17 cellular contexts compared by ENCODE assay signal in genomic region chr4:4922441-4922840, GRCh38.
A peak's percentile ranks its signal among the peaks of the same experiment; 100 is the strongest.
DNase-seq lines count a peak whose midpoint lies in the region; ATAC-seq and TF ChIP-seq lines count a peak whose summit lies in the region.
"Had no signal": no experiment of that assay in that cellular context is flagged by ENCODE, and none has a peak within 500 bp of the region (broad histone marks: within the 10 kb centered on the region; RNA-seq: fewer than 3 reads in every experiment).

No MANE protein-coding gene starts in this region.

- POLR2A ChIA-PET in activated CD8-positive, alpha-beta T cell treated with anti-CD3 and anti-CD28 coated beads, Interleukin-2, amount 10 ng/mL, durations not matched to agents 7 days and 5 days (lab: Charles Lee), result no interaction called here

- peaks cover 13 to 15% of the 10 kb centered on the region in 2 donors for H3K9me3 Mint-ChIP-seq in stimulated activated naive CD8-positive, alpha-beta T cell treated with anti-CD3 and anti-CD28 coated beads, Interleukin-15, amount 100 ng/mL, for 72 hours
- peaks cover 4% of the 10 kb centered on the region for H3K9me3 Mint-ChIP-seq in activated CD8-positive, alpha-beta T cell treated with anti-CD3 and anti-CD28 coated beads, Interleukin-2, amount 10 ng/mL, durations not matched to agents 7 days and 5 days (ENCODE audit: insufficient read depth)

- H3K4ac ChIP-seq in neuronal stem cell (ENCODE audit: low read length), result no peak overlapping the region

- H3K4me3 Mint-ChIP-seq in stimulated activated naive CD8-positive, alpha-beta T cell treated with anti-CD3 and anti-CD28 coated beads, Interleukin-15, amount 100 ng/mL, for 72 hours, result no peak overlapping the region
- no peak overlapping the region for H3K4me3 Mint-ChIP-seq in activated CD8-positive, alpha-beta T cell treated with anti-CD3 and anti-CD28 coated beads, Interleukin-2, amount 10 ng/mL, durations not matched to agents 7 days and 5 days

- H2AK5ac ChIP-seq in neuronal stem cell (ENCODE audit: low read depth, low read length), result no peak overlapping the region

- H2BK15ac ChIP-seq in neuronal stem cell (ENCODE audit: low read length), result no peak overlapping the region

- H3K9me3 ChIP-seq in right atrium auricular region, result no peaks in the 10 kb centered on the region
- H3K9me3 ChIP-seq in neuronal stem cell (replicated peaks in 1 of 2; ENCODE audit: control insufficient read depth in 2 of 2, insufficient read depth in 1 of 2, low read depth in 1 of 2, low read length in 2 of 2), result peaks cover 0 to 2% of the 10 kb centered on the region in 2 donors
- H3K9me3 ChIP-seq: BE2C had no signal

- no peak overlapping the region for H2BK120ac ChIP-seq in neuronal stem cell (ENCODE audit: low read depth, low read length)

- no peak overlapping the region for H3K18ac ChIP-seq in neuronal stem cell (ENCODE audit: low read length)

- no peak overlapping the region for H2BK12ac ChIP-seq in neuronal stem cell (ENCODE audit: low read length)

- no peak overlapping the region for H2AFZ ChIP-seq in neuronal stem cell (ENCODE audit: low read length)

- peak; percentile 61 for ATAC-seq in stimulated activated naive CD8-positive, alpha-beta T cell treated with anti-CD3 and anti-CD28 coated beads, Interleukin-15, amount 100 ng/mL, for 72 hours
- ATAC-seq in stimulated activated naive CD8-positive, alpha-beta T cell treated with anti-CD3 and anti-CD28 coated beads, Interleukin-15, Interleukin-2, amounts not matched to agents 100 U/mL and 50 U/mL, for 24 hours, result no peak
- no peak for ATAC-seq in activated CD8-positive, alpha-beta T cell treated with anti-CD3 and anti-CD28 coated beads, Interleukin-2, amount 10 ng/mL, durations not matched to agents 7 days and 5 days
- ATAC-seq in left lobe of liver, result no peak
- no peak for ATAC-seq in HG02588 (IDR thresholded peaks at IDR 0.05; ENCODE audit: unreplicated experiment)

- no peak for DNase-seq in stimulated activated naive CD8-positive, alpha-beta T cell treated with anti-CD3 and anti-CD28 coated beads, Interleukin-15, amount 100 ng/mL, for 72 hours
- DNase-seq in stimulated activated naive CD8-positive, alpha-beta T cell treated with anti-CD3 and anti-CD28 coated beads, Interleukin-15, Interleukin-2, amounts not matched to agents 100 U/mL and 50 U/mL, for 24 hours, result no peak
- peak; percentile 55 for DNase-seq in activated CD8-positive, alpha-beta T cell treated with anti-CD3 and anti-CD28 coated beads, Interleukin-2, amount 10 ng/mL, durations not matched to agents 7 days and 5 days
- peak; percentile 4 for DNase-seq in left lobe of liver (ENCODE audit: low spot score)
- DNase-seq in right atrium auricular region (ENCODE audit: low spot score), result no peak
- no peak for DNase-seq in neuronal stem cell (ENCODE audit: low spot score)
- DNase-seq: BE2C; Calu3; CD4-positive, alpha-beta memory T cell; EL; NCI-H1417; NCI-H187; NCI-H2107; NCI-H226; NCI-H524 treated with DMSO at 0.1 percent for 48 hours; RPMI8226 had no signal

- no peaks in the 10 kb centered on the region for H3K36me3 ChIP-seq in right atrium auricular region
- H3K36me3 ChIP-seq in neuronal stem cell (replicated peaks in 1 of 2; ENCODE audit: control insufficient read depth in 2 of 2, insufficient read depth in 2 of 2, low read length in 2 of 2), result no peaks in the 10 kb centered on the region
- H3K36me3 ChIP-seq: BE2C had no signal

- H3K27ac ChIP-seq in right atrium auricular region, result no peak overlapping the region
- H3K27ac ChIP-seq in neuronal stem cell (replicated peaks; ENCODE audit: low read length), result no peak overlapping the region

- no peaks in the 10 kb centered on the region for H3K79me1 ChIP-seq in neuronal stem cell (ENCODE audit: low read depth, low read length)

- peak overlapping the region in 1 of 2 donors; percentile 85 for H3K27ac Mint-ChIP-seq in stimulated activated naive CD8-positive, alpha-beta T cell treated with anti-CD3 and anti-CD28 coated beads, Interleukin-15, amount 100 ng/mL, for 72 hours
- H3K27ac Mint-ChIP-seq in activated CD8-positive, alpha-beta T cell treated with anti-CD3 and anti-CD28 coated beads, Interleukin-2, amount 10 ng/mL, durations not matched to agents 7 days and 5 days, result peak overlapping the region; percentile 61
- H3K27ac Mint-ChIP-seq: CD4-positive, alpha-beta memory T cell had no signal

- peaks cover 35% of the 10 kb centered on the region for H3K27me3 Mint-ChIP-seq in stimulated activated naive CD8-positive, alpha-beta T cell treated with anti-CD3 and anti-CD28 coated beads, Interleukin-15, amount 100 ng/mL, for 72 hours
- peaks cover 23% of the 10 kb centered on the region for H3K27me3 Mint-ChIP-seq in activated CD8-positive, alpha-beta T cell treated with anti-CD3 and anti-CD28 coated beads, Interleukin-2, amount 10 ng/mL, durations not matched to agents 7 days and 5 days (ENCODE audit: low read depth)

- no peak overlapping the region for H3K9ac ChIP-seq in neuronal stem cell (ENCODE audit: low read depth, low read length, poor library complexity)

- no peaks in the 10 kb centered on the region for H3K27me3 ChIP-seq in right atrium auricular region
- H3K27me3 ChIP-seq in neuronal stem cell (ENCODE audit: control insufficient read depth in 3 of 3, insufficient read depth in 3 of 3, low read depth in 1 of 3, low read length in 3 of 3), result peaks cover 0 to 1% (median 0%) of the 10 kb centered on the region in 3 experiments

- H3K4me1 ChIP-seq in right atrium auricular region, result no peaks in the 10 kb centered on the region
- H3K4me1 ChIP-seq in neuronal stem cell (ENCODE audit: control insufficient read depth in 2 of 2, insufficient read depth in 1 of 2, low read depth in 1 of 2, low read length in 2 of 2), result no peaks in the 10 kb centered on the region
- H3K4me1 ChIP-seq: BE2C had no signal

- H4K8ac ChIP-seq in neuronal stem cell (ENCODE audit: low read depth, low read length), result no peak overlapping the region

- H3K36me3 Mint-ChIP-seq in activated CD8-positive, alpha-beta T cell treated with anti-CD3 and anti-CD28 coated beads, Interleukin-2, amount 10 ng/mL, durations not matched to agents 7 days and 5 days (ENCODE audit: low read depth), result no peaks in the 10 kb centered on the region
- H3K36me3 Mint-ChIP-seq: CD4-positive, alpha-beta memory T cell had no signal

- no CpG with 5 or more reads among the region's 2 CpGs for WGBS in neuronal stem cell (ENCODE audit: extremely low coverage in 2 of 2, insufficient read length in 2 of 2, insufficient replicate concordance in 1 of 2), 2 donors

- no peak overlapping the region for H3K14ac ChIP-seq in neuronal stem cell (ENCODE audit: low read length)

- H3K4me3 ChIP-seq in right atrium auricular region (no peak overlapping the region), neuronal stem cell (ENCODE audit: low read length in 2 of 2) (no peak overlapping the region)

- H3K4me1 Mint-ChIP-seq in stimulated activated naive CD8-positive, alpha-beta T cell treated with anti-CD3 and anti-CD28 coated beads, Interleukin-15, amount 100 ng/mL, for 72 hours, result peaks cover 20% of the 10 kb centered on the region
- peaks cover 23% of the 10 kb centered on the region for H3K4me1 Mint-ChIP-seq in activated CD8-positive, alpha-beta T cell treated with anti-CD3 and anti-CD28 coated beads, Interleukin-2, amount 10 ng/mL, durations not matched to agents 7 days and 5 days (ENCODE audit: low read depth)

- no peak for TF ChIP-seq CTCF in right atrium auricular region (IDR thresholded peaks at IDR 0.05)

- no peak overlapping the region for H4K91ac ChIP-seq in neuronal stem cell (ENCODE audit: low read depth, low read length, poor library complexity)

- CTCF ChIA-PET in activated CD8-positive, alpha-beta T cell treated with anti-CD3 and anti-CD28 coated beads, Interleukin-2, amount 10 ng/mL, durations not matched to agents 7 days and 5 days (lab: Charles Lee), result no interaction called here

- no peak overlapping the region for H3K4me2 ChIP-seq in neuronal stem cell (ENCODE audit: insufficient read depth, low read length, poor library complexity, severe bottlenecking)

- H2BK5ac ChIP-seq in neuronal stem cell (ENCODE audit: low read length), result no peak overlapping the region

- H3K23ac ChIP-seq in neuronal stem cell (ENCODE audit: low read depth, low read length, poor library complexity), result no peak overlapping the region

Comparison
In these comparisons a context has a peak if more than half of its experiments do, and no peak if none do; other contexts are left out.
1. DNase-seq: peak in activated CD8-positive, alpha-beta T cell treated with anti-CD3 and anti-CD28 coated beads, Interleukin-2, amount 10 ng/mL, durations not matched to agents 7 days and 5 days (single experiment) and left lobe of liver (single experiment); none in stimulated activated naive CD8-positive, alpha-beta T cell treated with anti-CD3 and anti-CD28 coated beads, Interleukin-15, amount 100 ng/mL, for 72 hours (0 of 2), stimulated activated naive CD8-positive, alpha-beta T cell treated with anti-CD3 and anti-CD28 coated beads, Interleukin-15, Interleukin-2, amounts not matched to agents 100 U/mL and 50 U/mL, for 24 hours (single experiment), right atrium auricular region (single experiment) and neuronal stem cell (single experiment).